Comparison of ENCODE assay signal across 7 cellular contexts in the genomic region with DNA sequence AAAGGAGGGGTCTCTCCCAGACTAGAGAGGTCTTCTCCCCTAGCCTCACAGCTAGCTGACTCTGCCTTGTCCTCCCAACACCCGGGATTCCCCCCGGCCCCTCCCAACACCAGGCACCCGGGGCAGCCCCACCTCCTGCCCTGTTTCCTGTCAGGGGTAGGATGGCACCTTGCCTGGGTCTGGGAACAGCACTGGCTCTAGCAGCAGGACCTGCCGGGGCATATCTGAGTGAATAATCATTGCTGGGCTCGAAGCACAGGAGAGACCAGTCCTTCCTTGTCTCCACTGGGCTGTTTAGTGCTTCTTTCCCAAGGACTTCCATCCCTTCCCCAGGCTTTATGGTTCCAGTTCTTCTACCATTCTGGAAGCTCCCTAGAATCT. TPM values are rescaled to one million over a fixed set of nuclear protein-coding genes. Genes with fewer than 3 reads are reported as not detected.
DNase-seq lines count a peak whose midpoint lies in the region; TF ChIP-seq lines count a peak whose summit lies in the region.
"Had no signal": no experiment of that assay in that cellular context is flagged by ENCODE, and none has a peak within 500 bp of the region (broad histone marks: within the 10 kb centered on the region; RNA-seq: fewer than 3 reads in every experiment).

No MANE protein-coding gene starts in this region.

- no peaks in the 10 kb centered on the region for H3K27me3 ChIP-seq in dorsolateral prefrontal cortex

- H3K4me1 Mint-ChIP-seq in nephron = peaks cover 44% of the 10 kb centered on the region

- no peak for TF ChIP-seq POLR2A in erythroblast (IDR thresholded peaks at IDR 0.05; ENCODE audit: low read length)

- H3K27me3 Mint-ChIP-seq in nephron (ENCODE audit: low read depth) = no peaks in the 10 kb centered on the region

- intact Hi-C loops in dorsolateral prefrontal cortex (cut with DNase I) = loop anchor here in 1 of 2 donors (2.0 kb wide), 1 partner anchor 18 kb away; no protein-coding TSS in a partner anchor

- H3K27ac ChIP-seq in dorsolateral prefrontal cortex = peak overlapping the region; percentile 80 to 99 (median 95)

- TF ChIP-seq CTCF in dorsolateral prefrontal cortex (IDR thresholded peaks at IDR 0.05 in 54 of 56, conservative IDR thresholded peaks at IDR 0.05 in 2 of 56; ENCODE audit: low read depth in 1 of 56, partially characterized antibody in 56 of 56) = no peak
- TF ChIP-seq CTCF in nephron (IDR thresholded peaks at IDR 0.05; ENCODE audit: unreplicated experiment in 3 of 3) = no peak

- no peaks in the 10 kb centered on the region for H3K9me3 Mint-ChIP-seq in nephron

- peak overlapping the region in 41 of 59 donors; percentile 1 to 53 (median 28) for H3K4me3 ChIP-seq in dorsolateral prefrontal cortex

- in situ Hi-C loops in G401 (cut with HindIII; ENCODE audit: low sequenced_read_pairs) = no loop called here

- H3K27ac Mint-ChIP-seq in nephron = peak overlapping the region; percentile 21 to 77 (median 71)

- no peak overlapping the region for H3K4me3 Mint-ChIP-seq in nephron

- H3K36me3 Mint-ChIP-seq in nephron (ENCODE audit: low read depth) = peaks cover 15% of the 10 kb centered on the region

- DNase-seq in G401 (ENCODE audit: low spot score) (peak; percentile 62), dorsolateral prefrontal cortex (peak in 7 of 10 donors; percentile 45 to 80 (median 54)), erythroblast (lab: John Stamatoyannopoulos, UW) (no peak), SHP77 treated with DMSO at 0.1 percent for 48 hours (lab: John Stamatoyannopoulos, UW) (no peak), cortex of kidney (lab: John Stamatoyannopoulos, UW) (no peak)
- DNase-seq: DND-41 had no signal

RNA-seq across cellular contexts. Expression of gene MINK1, which starts 25.7 kb away (rescaled TPM):
- total RNA-seq in G401 (2014; rRNA removed; shearing (Covaris generic)) = 33.8 and 48.3 TPM in 2 replicates
- 100 to 1,000 TPM; 153 to 287 (median 196) TPM for total RNA-seq in dorsolateral prefrontal cortex

RNA-seq across cellular contexts. Expression of gene C17orf107, which starts 40.5 kb away (rescaled TPM):
- total RNA-seq in G401 (2014; rRNA removed; shearing (Covaris generic)) = not detected in 2 replicates
- total RNA-seq in dorsolateral prefrontal cortex = 10 to 100 TPM in 80 of 120 experiments, 1 to 10 TPM in 40; 4.7 to 18.4 (median 11.2) TPM

RNA-seq across cellular contexts. Expression of gene CHRNE, which starts 44.0 kb away (rescaled TPM):
- total RNA-seq in G401 (2014; rRNA removed; shearing (Covaris generic)) = not detected in 2 replicates
- 1 to 10 TPM in 67 of 120 experiments, under 1 TPM in 52, not detected in 1; 0.34 to 4.3 (median 1.1) TPM for total RNA-seq in dorsolateral prefrontal cortex

RNA-seq across cellular contexts. Expression of gene PLD2, which starts 51.9 kb away (rescaled TPM):
- 20.9 and 28.4 TPM in 2 replicates for total RNA-seq in G401 (2014; rRNA removed; shearing (Covaris generic))
- 10 to 100 TPM; 15.8 to 64.8 (median 35.8) TPM for total RNA-seq in dorsolateral prefrontal cortex

Comparison
In these comparisons a context has a peak if more than half of its experiments do, and no peak if none do; other contexts are left out.
1. DNase-seq: peak in G401 (single experiment) and dorsolateral prefrontal cortex (7 of 10); none in erythroblast (0 of 2), SHP77 treated with DMSO at 0.1 percent for 48 hours (single experiment) and cortex of kidney (single experiment).